In the genomic region with DNA sequence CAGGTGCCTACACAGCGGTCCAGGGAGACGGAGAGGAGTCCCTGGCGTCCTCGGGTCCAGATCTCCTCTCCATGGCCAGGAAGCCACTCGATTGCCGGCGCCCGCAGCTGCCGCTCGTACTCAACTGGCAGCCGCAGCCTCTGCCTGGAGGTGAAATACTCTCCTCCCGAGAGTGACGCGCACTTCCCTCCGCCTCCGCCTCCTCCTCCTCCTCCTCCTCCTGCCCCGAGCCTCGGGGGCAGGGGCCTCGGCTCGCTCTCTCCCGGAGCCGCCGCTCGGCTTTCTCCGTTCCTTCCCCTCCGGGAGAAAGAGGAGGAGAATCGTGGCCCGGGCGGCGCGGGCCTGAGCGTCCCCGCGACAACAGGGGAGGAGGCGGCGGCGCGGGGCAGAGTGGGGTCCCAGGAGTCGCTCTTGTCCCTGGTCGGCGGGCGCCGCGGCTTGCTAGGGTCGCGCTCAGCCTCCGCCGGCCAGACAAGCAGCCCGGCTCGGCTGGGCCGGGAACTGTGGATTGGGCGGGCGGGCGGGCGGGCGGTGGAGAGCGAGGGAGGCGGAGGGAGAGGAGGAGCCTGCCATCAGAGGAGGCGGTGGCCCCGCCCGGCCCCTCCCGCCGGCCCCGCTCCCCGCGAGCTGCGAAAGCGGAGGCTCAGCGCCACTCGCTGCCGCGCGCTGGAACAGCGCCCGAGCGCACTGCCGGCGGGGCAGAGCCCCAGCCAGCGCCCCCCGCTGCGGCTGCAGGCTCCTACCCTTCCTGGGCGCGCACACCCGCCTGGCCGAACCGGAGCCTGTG, we compare ENCODE assay signal across 8 cellular contexts. TPM values are rescaled to one million over a fixed set of nuclear protein-coding genes. Genes with fewer than 3 reads are reported as not detected.
DNase-seq lines count a peak whose midpoint lies in the region; ATAC-seq and TF ChIP-seq lines count a peak whose summit lies in the region.

A gene with protein sequence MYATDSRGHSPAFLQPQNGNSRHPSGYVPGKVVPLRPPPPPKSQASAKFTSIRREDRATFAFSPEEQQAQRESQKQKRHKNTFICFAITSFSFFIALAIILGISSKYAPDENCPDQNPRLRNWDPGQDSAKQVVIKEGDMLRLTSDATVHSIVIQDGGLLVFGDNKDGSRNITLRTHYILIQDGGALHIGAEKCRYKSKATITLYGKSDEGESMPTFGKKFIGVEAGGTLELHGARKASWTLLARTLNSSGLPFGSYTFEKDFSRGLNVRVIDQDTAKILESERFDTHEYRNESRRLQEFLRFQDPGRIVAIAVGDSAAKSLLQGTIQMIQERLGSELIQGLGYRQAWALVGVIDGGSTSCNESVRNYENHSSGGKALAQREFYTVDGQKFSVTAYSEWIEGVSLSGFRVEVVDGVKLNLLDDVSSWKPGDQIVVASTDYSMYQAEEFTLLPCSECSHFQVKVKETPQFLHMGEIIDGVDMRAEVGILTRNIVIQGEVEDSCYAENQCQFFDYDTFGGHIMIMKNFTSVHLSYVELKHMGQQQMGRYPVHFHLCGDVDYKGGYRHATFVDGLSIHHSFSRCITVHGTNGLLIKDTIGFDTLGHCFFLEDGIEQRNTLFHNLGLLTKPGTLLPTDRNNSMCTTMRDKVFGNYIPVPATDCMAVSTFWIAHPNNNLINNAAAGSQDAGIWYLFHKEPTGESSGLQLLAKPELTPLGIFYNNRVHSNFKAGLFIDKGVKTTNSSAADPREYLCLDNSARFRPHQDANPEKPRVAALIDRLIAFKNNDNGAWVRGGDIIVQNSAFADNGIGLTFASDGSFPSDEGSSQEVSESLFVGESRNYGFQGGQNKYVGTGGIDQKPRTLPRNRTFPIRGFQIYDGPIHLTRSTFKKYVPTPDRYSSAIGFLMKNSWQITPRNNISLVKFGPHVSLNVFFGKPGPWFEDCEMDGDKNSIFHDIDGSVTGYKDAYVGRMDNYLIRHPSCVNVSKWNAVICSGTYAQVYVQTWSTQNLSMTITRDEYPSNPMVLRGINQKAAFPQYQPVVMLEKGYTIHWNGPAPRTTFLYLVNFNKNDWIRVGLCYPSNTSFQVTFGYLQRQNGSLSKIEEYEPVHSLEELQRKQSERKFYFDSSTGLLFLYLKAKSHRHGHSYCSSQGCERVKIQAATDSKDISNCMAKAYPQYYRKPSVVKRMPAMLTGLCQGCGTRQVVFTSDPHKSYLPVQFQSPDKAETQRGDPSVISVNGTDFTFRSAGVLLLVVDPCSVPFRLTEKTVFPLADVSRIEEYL (N-terminal part only) (minus strand): TSS at position 126 of the 787 bp plus-strand sequence. CDS start 18,140 bp downstream, outside the sequence.

- no peaks in the 10 kb centered on the region for H3K36me3 ChIP-seq in heart right ventricle
- H3K36me3 ChIP-seq in upper lobe of right lung: no peaks in the 10 kb centered on the region

- no peaks in the 10 kb centered on the region for H3K36me3 Mint-ChIP-seq in progenitor cell of endocrine pancreas (ENCODE audit: insufficient read depth)

- H3K27ac ChIP-seq in heart right ventricle (peak within 1 kb of the TSS; percentile 92 to 99 (median 98)), upper lobe of right lung (peak within 1 kb of the TSS; percentile 94)

- intact Hi-C loops in T-helper 1 cell treated with Interleukin-12 subunit alpha and Interleukin-12 subunit beta and Interleukin-4 antibody, amounts not matched to agents 30 ng/mL and 1 ng/mL, for 36 hours (cut with micrococcal nuclease): loop anchor here (1.0 to 10.0 kb wide), 19 partner anchors 15 to 1511 kb away; a partner anchor contains a TSS
- intact Hi-C loops in heart right ventricle (cut with DNase I) (loop anchor here (1.0 to 10.0 kb wide), 11 partner anchors 46 to 594 kb away; no protein-coding TSS in a partner anchor), upper lobe of right lung (cut with DNase I) (no loop called here)

- H3K4me1 ChIP-seq in heart right ventricle: peaks cover 4 to 53% (median 25%) of the 10 kb centered on the region in 9 donors
- peaks cover 23% of the 10 kb centered on the region for H3K4me1 ChIP-seq in upper lobe of right lung

- H3K4me3 Mint-ChIP-seq in progenitor cell of endocrine pancreas (ENCODE audit: low read depth): peak within 1 kb of the TSS; percentile 98

- H3K9me3 ChIP-seq in heart right ventricle (no peaks in the 10 kb centered on the region), upper lobe of right lung (no peaks in the 10 kb centered on the region)

- 0 to 1% methylated on average over 58 to 85 of the region's 86 CpGs for WGBS in heart right ventricle, 2 donors

- H3K9me3 Mint-ChIP-seq in progenitor cell of endocrine pancreas (ENCODE audit: low read depth): no peaks in the 10 kb centered on the region

- H3K27me3 Mint-ChIP-seq in progenitor cell of endocrine pancreas: peaks cover 14% of the 10 kb centered on the region

- H3K27ac Mint-ChIP-seq in progenitor cell of endocrine pancreas: peak within 1 kb of the TSS; percentile 96

- DNase-seq in NCI-H1105 (lab: John Stamatoyannopoulos, UW) (peak; percentile 78), amniotic epithelial cell (ENCODE audit: low read depth) (peak; percentile 88), heart right ventricle (peak; percentile 90 to 91), progenitor cell of endocrine pancreas (ENCODE audit: low spot score, unreplicated experiment) (peak; percentile 79), upper lobe of right lung (peak; percentile 96)

- peaks cover 34% of the 10 kb centered on the region for H3K4me1 Mint-ChIP-seq in progenitor cell of endocrine pancreas (ENCODE audit: low read depth)

- peaks cover 0 to 5% (median 0%) of the 10 kb centered on the region in 7 donors for H3K27me3 ChIP-seq in heart right ventricle
- H3K27me3 ChIP-seq in upper lobe of right lung: no peaks in the 10 kb centered on the region

- peak within 1 kb of the TSS; percentile 63 for H3K4me3 ChIP-seq in GM12875 (ENCODE audit: low read depth, low read length)
- peak within 1 kb of the TSS; percentile 50 to 96 (median 88) for H3K4me3 ChIP-seq in heart right ventricle
- peak within 1 kb of the TSS; percentile 83 for H3K4me3 ChIP-seq in upper lobe of right lung

- TF ChIP-seq CTCF in GM12875 (IDR thresholded peaks at IDR 0.05; ENCODE audit: borderline replicate concordance, insufficient read depth, low read depth, low read length) (peak; percentile 75), heart right ventricle (IDR thresholded peaks at IDR 0.05) (peak in 7 of 9 donors; percentile 14 to 67 (median 59)), progenitor cell of endocrine pancreas (IDR thresholded peaks at IDR 0.05; ENCODE audit: unreplicated experiment) (peak; percentile 59), upper lobe of right lung (IDR thresholded peaks at IDR 0.05) (peak; percentile 47)

- ATAC-seq in HG02623 (IDR thresholded peaks at IDR 0.05; ENCODE audit: unreplicated experiment) (peak; percentile 74), heart right ventricle (peak; percentile 89 to 98 (median 92)), upper lobe of right lung (peak; percentile 91)

RNA-seq across cellular contexts. Expression of the gene that starts here (rescaled TPM):
- total RNA-seq in T-helper 1 cell treated with Interleukin-12 subunit alpha and Interleukin-12 subunit beta and Interleukin-4 antibody, amounts not matched to agents 30 ng/mL and 1 ng/mL, for 36 hours: 64.7 and 64.9 TPM in 2 replicates
- total RNA-seq in heart right ventricle (10 to 100 TPM in 6 of 10 donors, 1 to 10 TPM in 4; 4.7 to 34.9 (median 11.0) TPM), progenitor cell of endocrine pancreas (56.7 and 65.1 TPM in 2 replicates), upper lobe of right lung (219 TPM)
- polyA plus RNA-seq in heart right ventricle: 1 to 10 TPM; 6.7 to 8.3 TPM

Comparison
In these comparisons a context has a peak if more than half of its experiments do, and no peak if none do; other contexts are left out.
1. Peak in every context shown above with its lines: DNase-seq, ATAC-seq, H3K4me3 ChIP-seq and H3K27ac ChIP-seq.